In the genomic region with DNA sequence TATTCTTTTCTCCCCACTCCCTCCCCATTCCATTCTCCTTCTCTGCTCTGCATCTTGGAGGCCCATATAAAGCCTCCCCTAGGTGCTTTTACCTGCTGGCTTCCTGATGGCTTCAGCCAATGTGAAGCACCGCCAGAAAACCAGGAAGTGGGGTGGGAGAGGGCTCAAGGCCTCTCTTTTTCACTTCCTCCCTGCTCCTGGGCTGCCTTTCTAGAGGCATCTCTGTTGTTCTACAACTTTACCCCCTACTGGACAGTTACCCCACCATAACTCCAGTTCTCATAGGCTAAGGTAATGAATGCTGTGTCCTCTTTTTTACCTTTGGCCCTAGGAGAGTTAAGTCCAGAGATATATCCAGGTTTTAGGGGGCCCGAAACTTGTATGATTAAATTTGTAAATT, we compare ENCODE assay signal across 31 cellular contexts.
DNase-seq lines count a peak whose midpoint lies in the region; ATAC-seq, FAIRE-seq and TF ChIP-seq lines count a peak whose summit lies in the region.
"Had no signal": no experiment of that assay in that cellular context is flagged by ENCODE, and none has a peak within 500 bp of the region (broad histone marks: within the 10 kb centered on the region; RNA-seq: fewer than 3 reads in every experiment).

No MANE protein-coding gene starts in this region.

- TF ChIP-seq CTCF in GM23338 (conservative IDR thresholded peaks at IDR 0.05; ENCODE audit: low read depth in 2 of 2), result no peak
- no peak for TF ChIP-seq CTCF in NB4 (IDR thresholded peaks at IDR 0.05; ENCODE audit: low read depth, low read length)
- TF ChIP-seq CTCF in K562 (IDR thresholded peaks at IDR 0.05 in 2 of 3, conservative IDR thresholded peaks at IDR 0.05 in 1 of 3; ENCODE audit: insufficient read depth in 2 of 3, low read depth in 1 of 3, low read length in 3 of 3), result no peak

- H2AFZ ChIP-seq in GM23338, result no peak overlapping the region
- no peak overlapping the region for H2AFZ ChIP-seq in K562 (ENCODE audit: low read depth, low read length)
- H2AFZ ChIP-seq: parathyroid adenoma had no signal

- peaks cover 15% of the 10 kb centered on the region; the same call in 2 of the 3 replicates for H3K4me1 Mint-ChIP-seq in GM23338
- H3K4me1 Mint-ChIP-seq: activated naive CD4-positive, alpha-beta T cell treated with anti-CD3 and anti-CD28 coated beads, Interleukin-2, amount 50 U/mL, for 24 hours; nephron had no signal

- H3K4me1 ChIP-seq in GM23338 (ENCODE audit: insufficient read depth) (peaks cover 11% of the 10 kb centered on the region), K562 (replicated peaks in 1 of 2; ENCODE audit: control insufficient read depth in 2 of 2, insufficient read depth in 2 of 2, low read length in 2 of 2) (no peaks in the 10 kb centered on the region)
- H3K4me1 ChIP-seq: gastroesophageal sphincter, HAP-1, left lung, parathyroid adenoma, sigmoid colon had no signal

- no peaks in the 10 kb centered on the region; the same call in 2 of the 3 replicates for H3K9me3 Mint-ChIP-seq in GM23338
- H3K9me3 Mint-ChIP-seq: nephron; T-helper 2 cell treated with Interferon-gamma antibody and Interleukin-4, amounts not matched to agents 5 μg/mL and 100 μg/mL, for 36 hours had no signal

- H3K36me3 ChIP-seq in GM23338 (ENCODE audit: insufficient read depth), result no peaks in the 10 kb centered on the region
- H3K36me3 ChIP-seq in K562 (ENCODE audit: control insufficient read depth, insufficient read depth, low read length), result no peaks in the 10 kb centered on the region
- H3K36me3 ChIP-seq: cardiac muscle cell, gastroesophageal sphincter, HAP-1, left lung, MG63, sigmoid colon had no signal

- H3K27ac ChIP-seq in GM23338 (ENCODE audit: low read depth) (no peak overlapping the region), K562 (ENCODE audit: extremely low read depth, low read depth, low read length) (no peak overlapping the region)
- H3K27ac ChIP-seq: cardiac muscle cell, gastroesophageal sphincter, left lung, parathyroid adenoma, sigmoid colon, testis had no signal

- H3K27ac Mint-ChIP-seq in GM23338, result peak overlapping the region; percentile 70; the same call in 1 of the 2 replicates
- H3K27ac Mint-ChIP-seq: activated naive CD4-positive, alpha-beta T cell treated with anti-CD3 and anti-CD28 coated beads, Interleukin-2, amount 50 U/mL, for 24 hours; activated T-helper 1 cell treated with anti-CD3 and anti-CD28 coated beads, Interleukin-12 subunit alpha, Interleukin-12 subunit beta, Interleukin-2, Interleukin-4 antibody, amounts not matched to agents 30 ng/mL and 10 ng/mL and 1 ng/mL, durations not matched to agents 14 hours and 24 hours and 36 hours; nephron; T-helper 2 cell treated with Interferon-gamma antibody and Interleukin-4, amounts not matched to agents 5 μg/mL and 100 μg/mL, for 36 hours had no signal

- no peak overlapping the region for H3K9ac ChIP-seq in K562 (ENCODE audit: insufficient read depth in 1 of 2, low read depth in 2 of 2, low read length in 2 of 2)
- H3K9ac ChIP-seq: parathyroid adenoma had no signal

- no peak for TF ChIP-seq RAD21 in K562 (CRISPR knock-in tag; conservative IDR thresholded peaks at IDR 0.05 in 1 of 2, IDR thresholded peaks at IDR 0.05 in 1 of 2)

- POLR2A ChIA-PET in K562 (lab: Yijun Ruan, JAX), result no interaction called here

- 0% methylated on average over 2 of the region's 2 CpGs for WGBS in K562 (ENCODE audit: insufficient coverage, low coverage, missing lambda C conversion rate)

- H3K36me3 Mint-ChIP-seq in GM23338 (ENCODE audit: low read depth), result no peaks in the 10 kb centered on the region
- H3K36me3 Mint-ChIP-seq: activated naive CD4-positive, alpha-beta T cell treated with anti-CD3 and anti-CD28 coated beads, Interleukin-2, amount 50 U/mL, for 24 hours had no signal

- in situ Hi-C loops in K562 (cut with MboI), result no loop called here

- H3K9me3 ChIP-seq in K562 (replicated peaks; ENCODE audit: control insufficient read depth, insufficient read depth, low read depth, low read length), result no peaks in the 10 kb centered on the region
- H3K9me3 ChIP-seq: gastroesophageal sphincter, HAP-1, left lung, MG63, sigmoid colon, testis had no signal

- peaks cover 23% of the 10 kb centered on the region for H3K9me2 ChIP-seq in GM23338 (ENCODE audit: insufficient read depth)

- intact Hi-C loops in K562 (cut with micrococcal nuclease), result no loop called here
- intact Hi-C loops in posterior cingulate gyrus (cut with DNase I), result no loop called here

- ATAC-seq in GM18498 (IDR thresholded peaks at IDR 0.05; ENCODE audit: unreplicated experiment), result peak; percentile 50
- no peak for ATAC-seq in GM23338
- ATAC-seq in K562, result no peak
- ATAC-seq in GM21526 (IDR thresholded peaks at IDR 0.05; ENCODE audit: low FRiP score, unreplicated experiment), result no peak
- ATAC-seq in GM21515 (IDR thresholded peaks at IDR 0.05; ENCODE audit: unreplicated experiment), result no peak
- ATAC-seq: gastroesophageal sphincter, left lung, Right ventricle myocardium inferior had no signal

- no peaks in the 10 kb centered on the region for H3F3A ChIP-seq in GM23338 (replicated peaks; ENCODE audit: low read depth)

- no peak for TF ChIP-seq EP300 in K562 (IDR thresholded peaks at IDR 0.05; ENCODE audit: low read length)

- H3K4me3 ChIP-seq in GM23338, result no peak overlapping the region
- H3K4me3 ChIP-seq in NB4 (ENCODE audit: low read depth, low read length), result no peak overlapping the region
- H3K4me3 ChIP-seq in K562, result no peak overlapping the region
- H3K4me3 ChIP-seq: cardiac muscle cell, gastroesophageal sphincter, HAP-1, left lung, MG63, sigmoid colon, testis had no signal

- H4K20me1 ChIP-seq in GM23338 (replicated peaks; ENCODE audit: insufficient read depth) (no peaks in the 10 kb centered on the region), K562 (replicated peaks; ENCODE audit: control insufficient read depth, insufficient read depth, low read length) (no peaks in the 10 kb centered on the region)

- H3K27me3 Mint-ChIP-seq in GM23338 (ENCODE audit: insufficient read depth, low read depth, poor library complexity), result no peaks in the 10 kb centered on the region
- H3K27me3 Mint-ChIP-seq: activated naive CD4-positive, alpha-beta T cell treated with anti-CD3 and anti-CD28 coated beads, Interleukin-2, amount 50 U/mL, for 24 hours had no signal

- H3K79me2 ChIP-seq in GM23338 (replicated peaks; ENCODE audit: insufficient read depth), result no peaks in the 10 kb centered on the region
- no peaks in the 10 kb centered on the region for H3K79me2 ChIP-seq in K562 (ENCODE audit: control insufficient read depth, insufficient read depth, low read length)
- H3K79me2 ChIP-seq: parathyroid adenoma had no signal

- CTCF ChIA-PET in K562 (lab: Yijun Ruan, JAX; ENCODE audit: low intra/inter-chr PET ratio), result no interaction called here

- H3K4me3 Mint-ChIP-seq in GM23338, result no peak overlapping the region
- H3K4me3 Mint-ChIP-seq: activated naive CD4-positive, alpha-beta T cell treated with anti-CD3 and anti-CD28 coated beads, Interleukin-2, amount 50 U/mL, for 24 hours; activated T-helper 1 cell treated with anti-CD3 and anti-CD28 coated beads, Interleukin-12 subunit alpha, Interleukin-12 subunit beta, Interleukin-2, Interleukin-4 antibody, amounts not matched to agents 30 ng/mL and 10 ng/mL and 1 ng/mL, durations not matched to agents 14 hours and 24 hours and 36 hours; nephron; T-helper 2 cell treated with Interferon-gamma antibody and Interleukin-4, amounts not matched to agents 5 μg/mL and 100 μg/mL, for 36 hours had no signal

- no peaks in the 10 kb centered on the region for H3K9me1 ChIP-seq in K562 (ENCODE audit: control insufficient read depth, insufficient read depth, low read length)

- H3K27me3 ChIP-seq in GM23338 (ENCODE audit: insufficient read depth), result no peaks in the 10 kb centered on the region
- no peaks in the 10 kb centered on the region for H3K27me3 ChIP-seq in K562 (ENCODE audit: control insufficient read depth in 2 of 2, insufficient read depth in 2 of 2, low read length in 2 of 2)
- H3K27me3 ChIP-seq: cardiac muscle cell, gastroesophageal sphincter, left lung, MG63, sigmoid colon, testis had no signal

- TF ChIP-seq POLR2A in NB4 (IDR thresholded peaks at IDR 0.05; ENCODE audit: extremely low read depth, insufficient read length) (no peak), K562 (conservative IDR thresholded peaks at IDR 0.05) (no peak)

- no peak for DNase-seq in GM23338 (ENCODE audit: low spot score)
- peak; percentile 24 for DNase-seq in NB4 (ENCODE audit: low read depth)
- no peak for DNase-seq in K562 (ENCODE audit: extremely low read depth in 1 of 4, low spot score in 3 of 4)
- DNase-seq in posterior cingulate gyrus, result no peak
- DNase-seq: anterior cingulate cortex; C1 segment of cervical spinal cord; cortex of kidney; EL; hypothalamus; KBM-7; left lung; MG63; NCI-H1694 treated with DMSO at 0.1 percent for 48 hours; NCI-H526 treated with DMSO at 0.1 percent for 48 hours; sigmoid colon; stimulated activated naive CD4-positive, alpha-beta T cell treated with Interleukin-2 at 50 U/mL for 16 hours; testis had no signal

- no TSS peak for BruUV-seq in K562 (replicated peaks; lab: Mats Ljungman, UMichigan)

- no peak overlapping the region for H3K4me2 ChIP-seq in GM23338
- no peak overlapping the region for H3K4me2 ChIP-seq in K562 (ENCODE audit: insufficient read depth, low read length)

- FAIRE-seq in K562 (lab: Jason Lieb, UNC), result no peak
- FAIRE-seq: D721Med, endometrium had no signal

TF ChIP-seq in GM23338, 12 proteins besides CTCF, POLR2A, EP300 and RAD21 (continues in another document):
- TF ChIP-seq, protein P1, sequence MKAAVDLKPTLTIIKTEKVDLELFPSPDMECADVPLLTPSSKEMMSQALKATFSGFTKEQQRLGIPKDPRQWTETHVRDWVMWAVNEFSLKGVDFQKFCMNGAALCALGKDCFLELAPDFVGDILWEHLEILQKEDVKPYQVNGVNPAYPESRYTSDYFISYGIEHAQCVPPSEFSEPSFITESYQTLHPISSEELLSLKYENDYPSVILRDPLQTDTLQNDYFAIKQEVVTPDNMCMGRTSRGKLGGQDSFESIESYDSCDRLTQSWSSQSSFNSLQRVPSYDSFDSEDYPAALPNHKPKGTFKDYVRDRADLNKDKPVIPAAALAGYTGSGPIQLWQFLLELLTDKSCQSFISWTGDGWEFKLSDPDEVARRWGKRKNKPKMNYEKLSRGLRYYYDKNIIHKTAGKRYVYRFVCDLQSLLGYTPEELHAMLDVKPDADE (IDR thresholded peaks at IDR 0.05), result no peak
- TF ChIP-seq NANOG (IDR thresholded peaks at IDR 0.05; ENCODE audit: borderline replicate concordance) (no peak), ZNF114 (CRISPR knock-in tag; IDR thresholded peaks at IDR 0.05) (no peak)

TF ChIP-seq in K562, 482 proteins besides CTCF, POLR2A, EP300 and RAD21:
- TF ChIP-seq PHTF2 (CRISPR knock-in tag; IDR thresholded peaks at IDR 0.05) (no peak), SMARCC2 (IDR thresholded peaks at IDR 0.05; ENCODE audit: low read depth) (no peak), SPI1 (IDR thresholded peaks at IDR 0.05; ENCODE audit: borderline replicate concordance, low read depth, low read length) (peak; percentile 43; the same call in 1 of the 2 replicates), U2AF1 (optimal IDR thresholded peaks at IDR 0.05; ENCODE audit: low read depth, low read length) (no peak), SRF (CRISPR knock-in tag; IDR thresholded peaks at IDR 0.05) (no peak)
